Comparison of ENCODE assay signal across 2 cellular contexts in the genomic region with DNA sequence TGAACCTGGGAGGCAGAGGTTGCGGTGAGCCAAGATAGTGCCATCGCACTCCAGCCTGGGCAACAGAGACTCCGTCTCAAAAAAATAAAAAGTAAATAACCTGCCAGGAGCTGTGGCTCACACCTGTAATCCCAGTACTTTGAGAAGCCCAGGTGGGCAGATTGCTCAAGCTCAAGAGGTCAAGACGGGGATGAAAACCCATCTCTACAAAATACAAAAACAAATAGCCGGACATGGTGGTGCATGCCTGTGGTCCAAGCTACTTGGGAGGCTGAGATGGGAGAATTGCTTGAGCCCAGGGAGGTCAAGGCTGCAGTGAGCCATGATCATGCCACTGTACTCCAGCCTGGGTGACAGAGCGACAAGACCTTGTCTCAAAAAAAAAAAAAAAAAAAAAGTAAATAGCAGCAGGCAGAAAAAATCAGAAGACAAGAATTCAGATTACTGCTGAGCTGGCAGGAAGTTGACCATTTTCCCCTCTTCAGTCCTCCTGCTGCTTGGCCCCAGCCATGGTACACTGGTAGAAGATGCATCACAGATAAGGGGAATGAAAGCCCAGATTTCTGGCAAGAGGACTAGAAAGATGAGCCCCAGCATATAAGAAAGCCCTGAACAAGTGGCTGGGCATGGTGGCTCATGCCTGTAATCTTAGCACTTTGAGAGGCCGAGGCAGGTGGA.
TF ChIP-seq lines count a peak whose summit lies in the region.

No MANE protein-coding gene starts in this region.

TF ChIP-seq in HepG2, 621 proteins besides CTCF, POLR2A, EP300 and RAD21:
- TF ChIP-seq, protein P1, sequence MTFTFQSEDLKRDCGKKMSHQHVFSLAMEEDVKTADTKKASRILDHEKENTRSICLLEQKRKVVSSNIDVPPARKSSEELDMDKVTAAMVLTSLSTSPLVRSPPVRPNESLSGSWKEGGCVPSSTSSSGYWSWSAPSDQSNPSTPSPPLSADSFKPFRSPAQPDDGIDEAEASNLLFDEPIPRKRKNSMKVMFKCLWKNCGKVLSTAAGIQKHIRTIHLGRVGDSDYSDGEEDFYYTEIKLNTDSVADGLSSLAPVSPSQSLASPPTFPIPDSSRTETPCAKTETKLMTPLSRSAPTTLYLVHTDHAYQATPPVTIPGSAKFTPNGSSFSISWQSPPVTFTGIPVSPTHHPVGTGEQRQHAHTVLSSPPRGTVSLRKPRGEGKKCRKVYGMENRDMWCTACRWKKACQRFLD (CRISPR knock-in tag; IDR thresholded peaks at IDR 0.05; ENCODE audit: borderline replicate concordance) = no peak
- TF ChIP-seq NFRKB (IDR thresholded peaks at IDR 0.05) (no peak), SSRP1 (CRISPR knock-in tag; IDR thresholded peaks at IDR 0.05) (no peak), MAFF (IDR thresholded peaks at IDR 0.05; ENCODE audit: low read depth, low read length) (peak; percentile 84), MAFK (conservative IDR thresholded peaks at IDR 0.05 in 1 of 2, IDR thresholded peaks at IDR 0.05 in 1 of 2; ENCODE audit: low read length in 2 of 2) (peak; percentile 83 to 87), ZNF841 (CRISPR knock-in tag; IDR thresholded peaks at IDR 0.05; ENCODE audit: borderline replicate concordance) (no peak)

TF ChIP-seq in K562, 482 proteins besides CTCF, POLR2A, EP300 and RAD21:
- peak; percentile 71 for TF ChIP-seq ZNF316 (IDR thresholded peaks at IDR 0.05)
- TF ChIP-seq MYBL2 (IDR thresholded peaks at IDR 0.05; ENCODE audit: low read depth) = no peak
- TF ChIP-seq MYBL2 (CRISPR knock-in tag; IDR thresholded peaks at IDR 0.05; ENCODE audit: borderline replicate concordance) = no peak
- TF ChIP-seq C11orf30 (IDR thresholded peaks at IDR 0.05; ENCODE audit: low read depth) = peak; percentile 65; the same call in 1 of the 2 replicates
- TF ChIP-seq BDP1 (IDR thresholded peaks at IDR 0.05; ENCODE audit: insufficient read depth, insufficient read length) = no peak
TF ChIP-seq in K562: peak in this region for 2.
